Comparison of ENCODE assay signal across 15 cellular contexts in genomic region chr4:121789960-121790829, GRCh38. TPM values are rescaled to one million over a fixed set of nuclear protein-coding genes. Genes with fewer than 3 reads are reported as not detected.
DNase-seq lines count a peak whose midpoint lies in the region; FAIRE-seq and TF ChIP-seq lines count a peak whose summit lies in the region.
"Had no signal": no experiment of that assay in that cellular context is flagged by ENCODE, and none has a peak within 500 bp of the region (broad histone marks: within the 10 kb centered on the region; RNA-seq: fewer than 3 reads in every experiment).

No MANE protein-coding gene starts in this region.

- H3K27me3 Mint-ChIP-seq in activated CD4-positive, alpha-beta T cell treated with anti-CD3 and anti-CD28 coated beads, Interleukin-2, amount 10 ng/mL, durations not matched to agents 24 days and 14 days = peaks cover 11% of the 10 kb centered on the region

- no peaks in the 10 kb centered on the region for H3K9me3 ChIP-seq in kidney (ENCODE audit: control insufficient read depth in 1 of 2, low read length in 2 of 2)
- H3K9me3 ChIP-seq: esophagus squamous epithelium had no signal

- no peak for TF ChIP-seq CTCF in kidney (IDR thresholded peaks at IDR 0.05; ENCODE audit: borderline replicate concordance, extremely low read depth, insufficient read depth)

- intact Hi-C loops in kidney (cut with DNase I) = no loop called here
- intact Hi-C loops in activated CD4-positive, alpha-beta T cell treated with anti-CD3 and anti-CD28 coated beads, Interleukin-2, amount 10 ng/mL, durations not matched to agents 24 days and 14 days (cut with micrococcal nuclease) = loop anchor here (10.0 kb wide), 1 partner anchor 635 kb away; no protein-coding TSS in a partner anchor

- no peak overlapping the region for H3K27ac ChIP-seq in kidney (ENCODE audit: low read depth in 2 of 2, low read length in 2 of 2)
- H3K27ac ChIP-seq: esophagus squamous epithelium had no signal

- no peak for FAIRE-seq in kidney (lab: Jason Lieb, UNC)

- no peak overlapping the region for H3K4me3 Mint-ChIP-seq in activated CD4-positive, alpha-beta T cell treated with anti-CD3 and anti-CD28 coated beads, Interleukin-2, amount 10 ng/mL, durations not matched to agents 24 days and 14 days
- H3K4me3 Mint-ChIP-seq: CD4-positive, CD25-positive, alpha-beta regulatory T cell; central memory CD8-positive, alpha-beta T cell; stimulated activated naive CD8-positive, alpha-beta T cell treated with anti-CD3 and anti-CD28 coated beads, Interleukin-15, Interleukin-2, amounts not matched to agents 100 ng/mL and 50 ng/mL, for 24 hours; T-cell had no signal

- no peak overlapping the region for H3K27ac Mint-ChIP-seq in activated CD4-positive, alpha-beta T cell treated with anti-CD3 and anti-CD28 coated beads, Interleukin-2, amount 10 ng/mL, durations not matched to agents 24 days and 14 days
- H3K27ac Mint-ChIP-seq: stimulated activated naive CD8-positive, alpha-beta T cell treated with anti-CD3 and anti-CD28 coated beads, Interleukin-15, Interleukin-2, amounts not matched to agents 100 ng/mL and 50 ng/mL, for 24 hours; T-cell had no signal

- H3K36me3 Mint-ChIP-seq in activated CD4-positive, alpha-beta T cell treated with anti-CD3 and anti-CD28 coated beads, Interleukin-2, amount 10 ng/mL, durations not matched to agents 24 days and 14 days (ENCODE audit: low read depth) = no peaks in the 10 kb centered on the region
- H3K36me3 Mint-ChIP-seq: CD4-positive, CD25-positive, alpha-beta regulatory T cell; T-cell had no signal

- H3K9me3 Mint-ChIP-seq in activated CD4-positive, alpha-beta T cell treated with anti-CD3 and anti-CD28 coated beads, Interleukin-2, amount 10 ng/mL, durations not matched to agents 24 days and 14 days = no peaks in the 10 kb centered on the region
- H3K9me3 Mint-ChIP-seq: central memory CD8-positive, alpha-beta T cell; stimulated activated naive CD8-positive, alpha-beta T cell treated with anti-CD3 and anti-CD28 coated beads, Interleukin-15, Interleukin-2, amounts not matched to agents 100 ng/mL and 50 ng/mL, for 24 hours; T-cell had no signal

- H3K9ac ChIP-seq in kidney (ENCODE audit: low read length in 2 of 2) = no peak overlapping the region

- no peaks in the 10 kb centered on the region for H3K4me1 ChIP-seq in kidney (ENCODE audit: control insufficient read depth in 1 of 2, insufficient read depth in 1 of 2, low read depth in 1 of 2, low read length in 2 of 2)
- H3K4me1 ChIP-seq: esophagus squamous epithelium had no signal

- no peaks in the 10 kb centered on the region for H3K36me3 ChIP-seq in kidney (ENCODE audit: control insufficient read depth in 1 of 2, insufficient read depth in 2 of 2, low read length in 2 of 2)
- H3K36me3 ChIP-seq: esophagus squamous epithelium had no signal

- no peak overlapping the region for H3K4me3 ChIP-seq in kidney (ENCODE audit: low read length in 2 of 2)
- H3K4me3 ChIP-seq: esophagus squamous epithelium had no signal

- peaks cover 13% of the 10 kb centered on the region for H3K4me1 Mint-ChIP-seq in activated CD4-positive, alpha-beta T cell treated with anti-CD3 and anti-CD28 coated beads, Interleukin-2, amount 10 ng/mL, durations not matched to agents 24 days and 14 days

- DNase-seq in EH (ENCODE audit: low read depth) = peak; percentile 86
- DNase-seq in RKO (ENCODE audit: low spot score) = peak; percentile 49
- peak; percentile 81 to 88 for DNase-seq in dermis microvascular lymphatic vessel endothelial cell (ENCODE audit: low read depth in 2 of 2)
- DNase-seq in non-pigmented ciliary epithelial cell (ENCODE audit: low read depth) = peak; percentile 75
- no peak for DNase-seq in DMS79 treated with DMSO at 0.1 percent for 48 hours (lab: John Stamatoyannopoulos, UW)
- no peak for DNase-seq in kidney
- DNase-seq in activated CD4-positive, alpha-beta T cell treated with anti-CD3 and anti-CD28 coated beads for 48 hours = no peak
- no peak for DNase-seq in activated CD4-positive, alpha-beta T cell treated with anti-CD3 and anti-CD28 coated beads, Interleukin-2, amount 10 ng/mL, durations not matched to agents 24 days and 14 days
- DNase-seq: activated CD4-positive, alpha-beta T cell treated with anti-CD3 and anti-CD28 coated beads, Interleukin-2, amount 50 U/mL, for 1 hour; CD4-positive, CD25-positive, alpha-beta regulatory T cell; esophagus squamous epithelium; GDM1; T-cell had no signal

RNA-seq across cellular contexts. Expression of gene EXOSC9, which starts 10.9 kb away (rescaled TPM):
- total RNA-seq in dermis microvascular lymphatic vessel endothelial cell (26.4 and 30.7 TPM in 2 replicates), kidney (17.6 TPM)
- 19.9 TPM for polyA plus RNA-seq in kidney (ENCODE audit: insufficient read depth, low read depth, low replicate concordance)
- total RNA-seq in activated CD4-positive, alpha-beta T cell treated with anti-CD3 and anti-CD28 coated beads, Interleukin-2, amount 10 ng/mL, durations not matched to agents 24 days and 14 days = 76.9 and 78.8 TPM in 2 replicates

RNA-seq across cellular contexts. Expression of gene SMIM43, which starts 25.2 kb away (rescaled TPM):
- total RNA-seq in dermis microvascular lymphatic vessel endothelial cell (0.13 and 0.38 TPM in 2 replicates), kidney (not detected)
- polyA plus RNA-seq in kidney (ENCODE audit: insufficient read depth, low read depth, low replicate concordance) = not detected
- not detected in 2 replicates for total RNA-seq in activated CD4-positive, alpha-beta T cell treated with anti-CD3 and anti-CD28 coated beads, Interleukin-2, amount 10 ng/mL, durations not matched to agents 24 days and 14 days
- total RNA-seq: CD4-positive, CD25-positive, alpha-beta regulatory T cell had no signal

RNA-seq across cellular contexts. Expression of gene CCNA2, which starts 33.5 kb away (rescaled TPM):
- total RNA-seq in dermis microvascular lymphatic vessel endothelial cell = 20.9 and 51.3 TPM in 2 replicates
- 1.4 TPM for total RNA-seq in kidney
- polyA plus RNA-seq in kidney (ENCODE audit: insufficient read depth, low read depth, low replicate concordance) = 0.71 TPM
- 72.0 and 73.4 TPM in 2 replicates for total RNA-seq in activated CD4-positive, alpha-beta T cell treated with anti-CD3 and anti-CD28 coated beads, Interleukin-2, amount 10 ng/mL, durations not matched to agents 24 days and 14 days

Comparison
In these comparisons a context has a peak if more than half of its experiments do, and no peak if none do; other contexts are left out.
1. DNase-seq: peak in EH (single experiment), RKO (single experiment), dermis microvascular lymphatic vessel endothelial cell (2 of 2) and non-pigmented ciliary epithelial cell (single experiment); none in DMS79 treated with DMSO at 0.1 percent for 48 hours (single experiment), kidney (single experiment), activated CD4-positive, alpha-beta T cell treated with anti-CD3 and anti-CD28 coated beads for 48 hours (single experiment) and activated CD4-positive, alpha-beta T cell treated with anti-CD3 and anti-CD28 coated beads, Interleukin-2, amount 10 ng/mL, durations not matched to agents 24 days and 14 days (single experiment).